8 cellular contexts compared by ENCODE assay signal in the genomic region with DNA sequence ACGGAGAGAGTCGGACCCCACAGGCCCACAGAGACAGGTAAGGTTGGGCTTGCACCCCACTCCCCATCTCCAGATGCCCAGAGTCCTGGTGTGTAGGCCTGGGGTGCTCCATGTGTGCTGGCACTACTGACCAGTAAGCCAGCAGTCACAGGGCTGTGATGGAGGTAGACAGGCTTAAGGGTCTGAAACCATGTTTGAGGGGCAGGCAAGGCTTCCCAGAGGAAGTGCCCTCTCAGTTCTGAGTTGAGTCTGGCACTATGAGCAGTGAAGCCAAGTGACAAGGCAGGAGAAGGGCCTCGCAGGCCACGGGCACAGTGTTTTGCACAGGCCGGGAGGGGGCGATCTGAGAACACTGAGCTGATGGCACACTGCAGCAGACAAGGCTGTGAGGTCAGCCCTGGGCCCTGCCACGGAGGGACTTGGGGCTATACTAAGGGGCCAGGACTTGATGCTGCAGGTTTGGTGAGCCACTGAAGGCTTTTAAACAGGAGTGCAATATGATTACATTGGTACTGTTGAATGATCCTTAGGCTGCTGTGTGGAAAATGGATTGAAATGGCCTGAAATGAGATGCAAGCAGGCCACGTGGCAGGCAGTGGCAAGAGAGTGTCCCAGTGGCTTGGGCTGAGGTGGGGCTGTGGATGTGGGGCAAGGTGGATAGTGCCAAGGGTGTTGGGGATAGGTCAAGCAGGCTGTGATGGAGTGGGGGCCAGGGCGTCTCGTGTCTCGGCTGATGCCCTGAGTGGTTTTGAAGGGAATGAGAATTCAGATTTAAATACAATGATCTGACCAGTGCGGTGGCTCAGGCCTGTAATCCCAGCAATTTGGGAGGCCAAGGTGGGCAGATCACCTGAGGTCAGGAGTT. TPM values are rescaled to one million over a fixed set of nuclear protein-coding genes. Genes with fewer than 3 reads are reported as not detected.
DNase-seq lines count a peak whose midpoint lies in the region; ATAC-seq and TF ChIP-seq lines count a peak whose summit lies in the region.

No MANE protein-coding gene starts in this region.

- H3K36me3 Mint-ChIP-seq in activated naive CD8-positive, alpha-beta T cell treated with anti-CD3 and anti-CD28 coated beads, Interleukin-2, amount 10 ng/mL, durations not matched to agents 7 days and 5 days: no peaks in the 10 kb centered on the region

- H3K4me1 ChIP-seq in heart right ventricle: peaks cover 0 to 23% (median 11%) of the 10 kb centered on the region in 9 donors

- peak; percentile 44 to 82 (median 71) for TF ChIP-seq CTCF in heart right ventricle (IDR thresholded peaks at IDR 0.05)

- peaks cover 14% of the 10 kb centered on the region for H3K27me3 Mint-ChIP-seq in activated naive CD8-positive, alpha-beta T cell treated with anti-CD3 and anti-CD28 coated beads, Interleukin-2, amount 10 ng/mL, durations not matched to agents 7 days and 5 days

- ATAC-seq in activated naive CD8-positive, alpha-beta T cell treated with anti-CD3 and anti-CD28 coated beads, Interleukin-2, amount 10 ng/mL, durations not matched to agents 7 days and 5 days (ENCODE audit: low read depth): peak; percentile 97
- peak; percentile 76 to 86 (median 80) for ATAC-seq in heart right ventricle
- peak; percentile 83 for ATAC-seq in sciatic nerve
- no peak for ATAC-seq in HG03159 (IDR thresholded peaks at IDR 0.05; ENCODE audit: unreplicated experiment)

- H3K4me1 Mint-ChIP-seq in activated naive CD8-positive, alpha-beta T cell treated with anti-CD3 and anti-CD28 coated beads, Interleukin-2, amount 10 ng/mL, durations not matched to agents 7 days and 5 days: no peaks in the 10 kb centered on the region

- no peaks in the 10 kb centered on the region for H3K9me3 Mint-ChIP-seq in activated naive CD8-positive, alpha-beta T cell treated with anti-CD3 and anti-CD28 coated beads, Interleukin-2, amount 10 ng/mL, durations not matched to agents 7 days and 5 days

- no peak overlapping the region for H3K4me3 Mint-ChIP-seq in activated naive CD8-positive, alpha-beta T cell treated with anti-CD3 and anti-CD28 coated beads, Interleukin-2, amount 10 ng/mL, durations not matched to agents 7 days and 5 days

- H3K27ac Mint-ChIP-seq in activated naive CD8-positive, alpha-beta T cell treated with anti-CD3 and anti-CD28 coated beads, Interleukin-2, amount 10 ng/mL, durations not matched to agents 7 days and 5 days: no peak overlapping the region

- TF ChIP-seq RAD21 in Ishikawa (IDR thresholded peaks at IDR 0.05; ENCODE audit: low read depth): peak; percentile 96

- no peaks in the 10 kb centered on the region for H3K36me3 ChIP-seq in heart right ventricle

- peak; percentile 84 to 86 for DNase-seq in AML-193 (lab: John Stamatoyannopoulos, UW)
- peak; percentile 94 for DNase-seq in GM19240 (ENCODE audit: insufficient read length, low spot score)
- DNase-seq in SW480 (ENCODE audit: low spot score): peak; percentile 52
- DNase-seq in activated naive CD8-positive, alpha-beta T cell treated with anti-CD3 and anti-CD28 coated beads, Interleukin-2, amount 10 ng/mL, durations not matched to agents 7 days and 5 days: peak; percentile 78
- peak; percentile 76 for DNase-seq in heart right ventricle
- DNase-seq in sciatic nerve (ENCODE audit: low spot score): peak; percentile 81

- no peak overlapping the region for H3K4me3 ChIP-seq in heart right ventricle

- H3K27ac ChIP-seq in heart right ventricle: no peak overlapping the region

- POLR2A ChIA-PET in activated naive CD8-positive, alpha-beta T cell treated with anti-CD3 and anti-CD28 coated beads, Interleukin-2, amount 10 ng/mL, durations not matched to agents 7 days and 5 days (lab: Charles Lee): interaction anchor here (1.0 to 1.4 kb wide), 2 partner anchors 134 to 244 kb away, joined by 4 to 5 read pairs; no protein-coding TSS in a partner anchor

- intact Hi-C loops in heart right ventricle (cut with DNase I): loop anchor here (1.0 to 10.0 kb wide), 12 partner anchors 64 to 251 kb away; a partner anchor contains a TSS
- intact Hi-C loops in sciatic nerve (cut with DNase I): no loop called here

- WGBS in heart right ventricle, 2 donors: 52 to 57% methylated on average over 12 of the region's 12 CpGs

- no peak for TF ChIP-seq EP300 in Ishikawa (IDR thresholded peaks at IDR 0.05; ENCODE audit: borderline replicate concordance)

- H3K9me3 ChIP-seq in heart right ventricle: no peaks in the 10 kb centered on the region

- peaks cover 0 to 3% (median 0%) of the 10 kb centered on the region in 7 donors for H3K27me3 ChIP-seq in heart right ventricle

TF ChIP-seq in Ishikawa, 13 proteins besides CTCF, POLR2A, EP300 and RAD21:
- TF ChIP-seq TCF12 (IDR thresholded peaks at IDR 0.05; ENCODE audit: low read depth): no peak
- TF ChIP-seq, protein P1, sequence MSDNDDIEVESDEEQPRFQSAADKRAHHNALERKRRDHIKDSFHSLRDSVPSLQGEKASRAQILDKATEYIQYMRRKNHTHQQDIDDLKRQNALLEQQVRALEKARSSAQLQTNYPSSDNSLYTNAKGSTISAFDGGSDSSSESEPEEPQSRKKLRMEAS (IDR thresholded peaks at IDR 0.05): peak; percentile 13; the same call in 1 of the 2 replicates

RNA-seq across cellular contexts. Expression of a gene that starts 20.3 kb away (rescaled TPM):
- total RNA-seq in activated naive CD8-positive, alpha-beta T cell treated with anti-CD3 and anti-CD28 coated beads, Interleukin-2, amount 10 ng/mL, durations not matched to agents 7 days and 5 days: not detected
- total RNA-seq in heart right ventricle: under 1 TPM; 0.22 to 0.69 (median 0.32) TPM
- under 1 TPM; 0.04 to 0.22 TPM for polyA plus RNA-seq in heart right ventricle
- 0.04 TPM for total RNA-seq in sciatic nerve

RNA-seq across cellular contexts. Expression of a gene that starts 34.3 kb away (rescaled TPM):
- 10 to 100 TPM; 42.2 to 43.7 TPM for total RNA-seq in activated naive CD8-positive, alpha-beta T cell treated with anti-CD3 and anti-CD28 coated beads, Interleukin-2, amount 10 ng/mL, durations not matched to agents 7 days and 5 days
- total RNA-seq in heart right ventricle (10 to 100 TPM; 16.0 to 29.6 (median 25.7) TPM), sciatic nerve (45.9 TPM)
- 10 to 100 TPM; 25.0 to 51.3 TPM for polyA plus RNA-seq in heart right ventricle

RNA-seq across cellular contexts. Expression of a gene that starts 34.5 kb away (rescaled TPM):
- total RNA-seq in activated naive CD8-positive, alpha-beta T cell treated with anti-CD3 and anti-CD28 coated beads, Interleukin-2, amount 10 ng/mL, durations not matched to agents 7 days and 5 days: not detected
- total RNA-seq in heart right ventricle: under 1 TPM in 5 of 10 donors, not detected in 5; 0.15 to 0.37 (median 0.25) TPM
- polyA plus RNA-seq in heart right ventricle: under 1 TPM in 1 of 2 donors, not detected in 1; 0.15 TPM
- total RNA-seq in sciatic nerve: not detected

RNA-seq across cellular contexts. Expression of a gene that starts 45.1 kb away (rescaled TPM):
- total RNA-seq in activated naive CD8-positive, alpha-beta T cell treated with anti-CD3 and anti-CD28 coated beads, Interleukin-2, amount 10 ng/mL, durations not matched to agents 7 days and 5 days: under 1 TPM; 0.47 to 0.62 TPM
- total RNA-seq in heart right ventricle: 10 to 100 TPM in 7 of 10 donors, 1 to 10 TPM in 3; 2.7 to 84.5 (median 26.3) TPM
- 10 to 100 TPM in 1 of 2 donors, 1 to 10 TPM in 1; 3.0 to 72.3 TPM for polyA plus RNA-seq in heart right ventricle
- 3.8 TPM for total RNA-seq in sciatic nerve
